Comparison of ENCODE assay signal across 10 cellular contexts in the genomic region with DNA sequence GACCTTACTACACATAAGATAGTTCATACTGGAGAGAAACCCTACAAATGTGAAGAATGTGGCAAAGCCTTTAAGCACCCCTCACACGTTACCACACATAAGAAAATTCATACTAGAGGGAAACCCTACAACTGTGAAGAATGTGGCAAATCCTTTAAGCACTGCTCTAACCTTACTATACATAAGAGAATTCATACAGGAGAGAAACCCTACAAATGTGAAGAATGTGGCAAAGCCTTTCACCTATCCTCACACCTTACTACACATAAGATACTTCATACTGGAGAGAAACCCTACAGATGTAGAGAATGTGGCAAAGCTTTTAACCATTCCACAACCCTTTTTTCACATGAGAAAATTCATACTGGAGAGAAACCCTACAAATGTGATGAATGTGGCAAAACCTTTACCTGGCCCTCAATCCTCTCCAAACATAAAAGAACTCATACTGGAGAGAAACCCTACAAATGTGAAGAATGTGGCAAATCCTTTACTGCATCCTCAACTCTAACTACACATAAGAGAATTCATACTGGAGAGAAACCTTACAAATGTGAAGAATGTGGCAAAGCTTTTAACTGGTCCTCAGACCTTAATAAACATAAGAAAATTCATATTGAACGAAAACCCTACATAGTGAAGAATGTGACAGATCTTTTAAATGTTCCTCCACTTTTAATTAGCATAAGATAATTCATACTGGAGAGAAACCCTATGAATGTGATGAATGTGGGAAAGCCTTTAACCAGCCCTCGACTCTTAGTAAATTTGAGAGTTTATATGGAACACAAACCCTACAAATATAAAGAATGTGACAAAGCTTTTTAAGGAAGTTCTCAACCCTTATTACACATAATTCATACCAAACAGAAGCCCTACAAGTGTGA. TPM values are rescaled to one million over a fixed set of nuclear protein-coding genes. Genes with fewer than 3 reads are reported as not detected.
A peak's percentile ranks its signal among the peaks of the same experiment; 100 is the strongest.
DNase-seq lines count a peak whose midpoint lies in the region; FAIRE-seq and TF ChIP-seq lines count a peak whose summit lies in the region.
"Not testable (repeated sequence)": the region's sequence is repeated elsewhere in the genome, so short reads cannot be mapped to it uniquely, and the experiment has no call there.
"Had no signal": no experiment of that assay in that cellular context is flagged by ENCODE, and none has a peak within 500 bp of the region (broad histone marks: within the 10 kb centered on the region; RNA-seq: fewer than 3 reads in every experiment).

No MANE protein-coding gene starts in this region.

- H3F3A ChIP-seq in neural progenitor cell (ENCODE audit: low read depth): peaks cover 73% of the 10 kb centered on the region

- H3K27ac Mint-ChIP-seq in endothelial cell (ENCODE audit: unreplicated experiment); neural progenitor cell: not testable (repeated sequence)

- peaks cover 73% of the 10 kb centered on the region for H3K36me3 Mint-ChIP-seq in endothelial cell (ENCODE audit: low read depth, unreplicated experiment)
- H3K36me3 Mint-ChIP-seq in neural progenitor cell: peaks cover 52% of the 10 kb centered on the region

- H3K27ac ChIP-seq in A673 (ENCODE audit: low read depth, low read length, poor library complexity, severe bottlenecking); HEK293 (ENCODE audit: extremely low read depth, low read depth, low read length); OCI-LY7 (ENCODE audit: low read depth, low read length, poor library complexity, severe bottlenecking); neural progenitor cell: not testable (repeated sequence)
- H3K27ac ChIP-seq in temporal lobe (ENCODE audit: low read depth, low read length): peak overlapping the region; percentile 27

- not testable (repeated sequence) for H3K4me1 Mint-ChIP-seq in endothelial cell (ENCODE audit: unreplicated experiment); neural progenitor cell

- intact Hi-C loops in A673 (cut with micrococcal nuclease; ENCODE audit: unreplicated experiment); OCI-LY7 (cut with micrococcal nuclease; ENCODE audit: unreplicated experiment): not testable (repeated sequence)

- H3K27me3 ChIP-seq in A673 (replicated peaks; ENCODE audit: insufficient read depth, low read depth, low read length, poor library complexity); adipocyte (replicated peaks; ENCODE audit: control insufficient read depth, insufficient read depth, low read length); neural progenitor cell: not testable (repeated sequence)

- H3K4me3 Mint-ChIP-seq in endothelial cell (ENCODE audit: unreplicated experiment): peak overlapping the region; percentile 86
- H3K4me3 Mint-ChIP-seq in neural progenitor cell: not testable (repeated sequence)

- CTCF ChIA-PET in A673 (lab: Charles Lee); OCI-LY7 (lab: Charles Lee; ENCODE audit: unreplicated experiment): not testable (repeated sequence)
- CTCF ChIA-PET in HEK293 (lab: Yijun Ruan, JAX): interaction anchor here (0.7 kb wide), 1 partner anchor 519 kb away, joined by 3 read pairs; no protein-coding TSS in a partner anchor

- not testable (repeated sequence) for H4K20me1 ChIP-seq in OCI-LY7 (ENCODE audit: insufficient read depth, low read length); neural progenitor cell (ENCODE audit: low read depth)

- H2AFZ ChIP-seq in OCI-LY7 (ENCODE audit: low read length); neural progenitor cell (replicated peaks): not testable (repeated sequence)

- H3K9me3 ChIP-seq in A673 (ENCODE audit: low read depth, low read length, poor library complexity, severe bottlenecking) (peaks cover 77% of the 10 kb centered on the region), OCI-LY7 (ENCODE audit: low read length) (peaks cover 64% of the 10 kb centered on the region), adipocyte (ENCODE audit: control insufficient read depth, low read length) (peaks cover 99% of the 10 kb centered on the region), neural progenitor cell (ENCODE audit: low read depth) (peaks cover 69% of the 10 kb centered on the region)
- not testable (repeated sequence) for H3K9me3 ChIP-seq in HEK293 (ENCODE audit: control insufficient read depth, insufficient read depth, low read depth, low read length)

- peaks cover 16% of the 10 kb centered on the region for H3K36me3 ChIP-seq in A673 (ENCODE audit: insufficient read depth, low read length, poor library complexity, severe bottlenecking)
- not testable (repeated sequence) for H3K36me3 ChIP-seq in HEK293 (ENCODE audit: control insufficient read depth in 2 of 2, insufficient read depth in 1 of 2, low read length in 2 of 2)
- peaks cover 68% of the 10 kb centered on the region for H3K36me3 ChIP-seq in OCI-LY7 (ENCODE audit: insufficient read depth, low read length)
- peaks cover 46% of the 10 kb centered on the region for H3K36me3 ChIP-seq in adipocyte (ENCODE audit: control insufficient read depth, insufficient read depth, low read length, severe bottlenecking)
- peaks cover 67% of the 10 kb centered on the region for H3K36me3 ChIP-seq in neural progenitor cell

- TF ChIP-seq CTCF in A673 (conservative IDR thresholded peaks at IDR 0.05; ENCODE audit: low read depth, low read length); HEK293 (tag by site-specific recombination; IDR thresholded peaks at IDR 0.05); OCI-LY7 (conservative IDR thresholded peaks at IDR 0.05; ENCODE audit: low read length); endothelial cell (IDR thresholded peaks at IDR 0.05; ENCODE audit: unreplicated experiment); neural progenitor cell (IDR thresholded peaks at IDR 0.05): not testable (repeated sequence)

- H3K79me2 ChIP-seq in OCI-LY7 (ENCODE audit: insufficient read depth, low read depth, low read length): not testable (repeated sequence)
- peaks cover 54% of the 10 kb centered on the region for H3K79me2 ChIP-seq in neural progenitor cell (ENCODE audit: low read depth)

- FAIRE-seq in islet of Langerhans (lab: Jason Lieb, UNC): peak; percentile 17

- not testable (repeated sequence) for H3K4me1 ChIP-seq in A673 (ENCODE audit: insufficient read depth, low read length, poor library complexity, severe bottlenecking); HEK293 (ENCODE audit: control insufficient read depth, insufficient read depth, low read length); OCI-LY7 (ENCODE audit: insufficient read depth, low read length, poor library complexity, severe bottlenecking); adipocyte (ENCODE audit: control insufficient read depth, insufficient read depth, low read length); neural progenitor cell

- H3K4me3 ChIP-seq in A673 (ENCODE audit: low read depth, low read length, poor library complexity, severe bottlenecking); HEK293 (ENCODE audit: low read depth, low read length); OCI-LY7 (ENCODE audit: low read depth, low read length, poor library complexity, severe bottlenecking): not testable (repeated sequence)
- H3K4me3 ChIP-seq in adipocyte (ENCODE audit: low read length) (peak overlapping the region; percentile 66), neural progenitor cell (peak overlapping the region; percentile 18)

- not testable (repeated sequence) for H3K27me3 Mint-ChIP-seq in endothelial cell (ENCODE audit: unreplicated experiment); neural progenitor cell (ENCODE audit: insufficient read depth, low read depth)

- POLR2A ChIA-PET in A673 (lab: Charles Lee; ENCODE audit: low non-redundant PET); HEK293 (lab: Yijun Ruan, JAX); OCI-LY7 (lab: Charles Lee): not testable (repeated sequence)

- BruUV-seq in A673 (replicated peaks; lab: Mats Ljungman, UMichigan) (TSS peak; percentile 16), OCI-LY7 (replicated peaks; lab: Mats Ljungman, UMichigan) (TSS peak; percentile 31)

- H3K4me2 ChIP-seq in OCI-LY7 (ENCODE audit: low read length); neural progenitor cell: not testable (repeated sequence)

- H3K9me3 Mint-ChIP-seq in endothelial cell (ENCODE audit: unreplicated experiment): peaks cover 51% of the 10 kb centered on the region
- peaks cover 74% of the 10 kb centered on the region for H3K9me3 Mint-ChIP-seq in neural progenitor cell

- DNase-seq in A673 (ENCODE audit: low spot score); OCI-LY7 (ENCODE audit: low spot score); adipocyte (ENCODE audit: low read depth); endothelial cell (ENCODE audit: low spot score); neural progenitor cell (ENCODE audit: low spot score): not testable (repeated sequence)

- not testable (repeated sequence) for H3K9ac ChIP-seq in adipocyte (ENCODE audit: low read length); neural progenitor cell

- H3K9me2 ChIP-seq in OCI-LY7 (ENCODE audit: insufficient read depth, low read length): not testable (repeated sequence)

TF ChIP-seq in HEK293, 187 proteins besides CTCF, POLR2A, EP300 and RAD21:
- TF ChIP-seq SETDB1 (IDR thresholded peaks at IDR 0.05; ENCODE audit: insufficient read length, low read length) (peak; percentile 79), ZNF274 (tag by site-specific recombination; IDR thresholded peaks at IDR 0.05; ENCODE audit: borderline replicate concordance) (0 out of 2 replicates have a peak, but pooled peaks have one; percentile 76)
- TF ChIP-seq ZNF274 (IDR thresholded peaks at IDR 0.05; ENCODE audit: low read length): not testable (repeated sequence)

RNA-seq across cellular contexts. Expression of gene ZNF93, which starts 8.4 kb away (rescaled TPM):
- total RNA-seq in A673 (2021) (8.7 and 13.1 TPM in 2 replicates), OCI-LY7 (2022) (16.5 and 19.1 TPM in 2 replicates), endothelial cell (ENCODE audit: unreplicated experiment) (30.4 TPM), neural progenitor cell (ENCODE audit: low replicate concordance) (72.7 and 79.0 TPM in 2 replicates), temporal lobe (19.2 TPM)
- total RNA-seq in OCI-LY7 (2014; rRNA removed; shearing (Covaris generic)): 17.5 and 18.5 TPM in 2 replicates
- total RNA-seq: H7, HT-29 had no signal

RNA-seq across cellular contexts. Expression of gene ZNF253, which starts 26.6 kb away (rescaled TPM):
- total RNA-seq in A673 (2021) (10.0 and 13.7 TPM in 2 replicates), OCI-LY7 (2022) (36.8 and 39.1 TPM in 2 replicates), endothelial cell (ENCODE audit: unreplicated experiment) (23.3 TPM), neural progenitor cell (ENCODE audit: low replicate concordance) (54.5 and 79.2 TPM in 2 replicates), temporal lobe (29.5 TPM)
- total RNA-seq in OCI-LY7 (2014; rRNA removed; shearing (Covaris generic)): 20.5 and 29.9 TPM in 2 replicates
- total RNA-seq: H7 had no signal
